In genomic region chr2:100620481-100620880, GRCh38 we compare ENCODE assay signal across 27 cellular contexts. TPM values are rescaled to one million over a fixed set of nuclear protein-coding genes. Genes with fewer than 3 reads are reported as not detected.
A peak's percentile ranks its signal among the peaks of the same experiment; 100 is the strongest.
DNase-seq lines count a peak whose midpoint lies in the region; ATAC-seq, FAIRE-seq and TF ChIP-seq lines count a peak whose summit lies in the region.
"Had no signal": no experiment of that assay in that cellular context is flagged by ENCODE, and none has a peak within 500 bp of the region (broad histone marks: within the 10 kb centered on the region; RNA-seq: fewer than 3 reads in every experiment).

No MANE protein-coding gene starts in this region.

- DNase-seq in activated CD8-positive, alpha-beta memory T cell treated with anti-CD3 and anti-CD28 coated beads for 24 hours = peak; percentile 24
- no peak for DNase-seq in activated CD8-positive, alpha-beta memory T cell treated with anti-CD3 and anti-CD28 coated beads, Interleukin-2, amount 10 ng/mL, durations not matched to agents 7 days and 5 days
- peak; percentile 81 for DNase-seq in esophagus muscularis mucosa (ENCODE audit: extremely low spot score)
- DNase-seq in spleen = peak; percentile 25
- no peak for DNase-seq in activated effector memory CD4-positive, alpha-beta T cell treated with anti-CD3 and anti-CD28 coated beads, Interleukin-2, amount 50 U/mL, for 16 hours
- DNase-seq in H54 (ENCODE audit: insufficient read length, low spot score) = no peak
- DNase-seq: 8988T; ACHN; AML-193; BE2C; CD4-positive, alpha-beta T cell; CD8-positive, alpha-beta memory T cell; DMS 273 treated with DMSO at 0.1 percent for 48 hours; DMS79; EL; GDM1; H7; HCEC 1CT had no signal

- ATAC-seq in activated CD8-positive, alpha-beta memory T cell treated with anti-CD3 and anti-CD28 coated beads, Interleukin-2, amount 10 ng/mL, durations not matched to agents 7 days and 5 days = no peak
- peak; percentile 26 for ATAC-seq in activated T-helper 17 cell treated with anti-CD3 and anti-CD28 coated beads, Interleukin-2, amount 50 U/mL, for 72 hours (replicated peaks)
- ATAC-seq in GM21786 (IDR thresholded peaks at IDR 0.05; ENCODE audit: unreplicated experiment) = no peak
- ATAC-seq: A549, GM12878, GM23338 had no signal

- CTCF ChIA-PET in activated CD8-positive, alpha-beta memory T cell treated with anti-CD3 and anti-CD28 coated beads, Interleukin-2, amount 10 ng/mL, durations not matched to agents 7 days and 5 days (lab: Charles Lee) = interaction anchor here (1.2 to 1.5 kb wide), 2 partner anchors 10 to 13 kb away, joined by 3 read pairs; no protein-coding TSS in a partner anchor

- H3K4me1 Mint-ChIP-seq in activated CD8-positive, alpha-beta memory T cell treated with anti-CD3 and anti-CD28 coated beads, Interleukin-2, amount 10 ng/mL, durations not matched to agents 7 days and 5 days = no peaks in the 10 kb centered on the region
- H3K4me1 Mint-ChIP-seq in activated T-helper 17 cell treated with anti-CD3 and anti-CD28 coated beads, Interleukin-2, amount 50 U/mL, for 72 hours = peaks cover 5% of the 10 kb centered on the region
- H3K4me1 Mint-ChIP-seq: CD14-positive monocyte; CD8-positive, alpha-beta memory T cell; GM23338 had no signal

- H3K4me1 ChIP-seq in esophagus muscularis mucosa = no peaks in the 10 kb centered on the region
- H3K4me1 ChIP-seq in spleen = no peaks in the 10 kb centered on the region
- H3K4me1 ChIP-seq: A549; BE2C; BLaER1 treated with 17β-estradiol and CSF1 and Interleukin-3, amounts not matched to agents 10 nM and 100 nM had no signal

- no peak for TF ChIP-seq POLR2A in esophagus muscularis mucosa (IDR thresholded peaks at IDR 0.05; ENCODE audit: low read depth)
- no peak for TF ChIP-seq POLR2A in spleen (IDR thresholded peaks at IDR 0.05)
- TF ChIP-seq POLR2A in H54 (IDR thresholded peaks at IDR 0.05; ENCODE audit: low read depth, low read length) = no peak

- 87% methylated on average over 3 of the region's 3 CpGs for WGBS in esophagus muscularis mucosa
- 78 to 90% (median 82%) methylated on average over 3 of the region's 3 CpGs for WGBS in spleen, 5 donors

- intact Hi-C loops in esophagus muscularis mucosa (cut with DNase I) = no loop called here
- intact Hi-C loops in spleen (cut with DNase I; ENCODE audit: low total_unique reads) = no loop called here

- peaks cover 7% of the 10 kb centered on the region for H3K27me3 Mint-ChIP-seq in activated CD8-positive, alpha-beta memory T cell treated with anti-CD3 and anti-CD28 coated beads, Interleukin-2, amount 10 ng/mL, durations not matched to agents 7 days and 5 days
- H3K27me3 Mint-ChIP-seq in activated T-helper 17 cell treated with anti-CD3 and anti-CD28 coated beads, Interleukin-2, amount 50 U/mL, for 72 hours = no peaks in the 10 kb centered on the region
- H3K27me3 Mint-ChIP-seq: CD4-positive, alpha-beta T cell had no signal

- H3K9me3 ChIP-seq in esophagus muscularis mucosa (peaks cover 0 to 4% (median 0%) of the 10 kb centered on the region in 4 donors), spleen (peaks cover 0 to 16% (median 2%) of the 10 kb centered on the region in 8 donors)
- H3K9me3 ChIP-seq: BE2C had no signal

- H3K36me3 ChIP-seq in esophagus muscularis mucosa = no peaks in the 10 kb centered on the region
- H3K36me3 ChIP-seq in spleen = no peaks in the 10 kb centered on the region
- H3K36me3 ChIP-seq: BE2C; BLaER1 treated with 17β-estradiol and CSF1 and Interleukin-3, amounts not matched to agents 10 nM and 100 nM had no signal

- H3K4me3 ChIP-seq in esophagus muscularis mucosa (no peak overlapping the region), spleen (no peak overlapping the region)
- H3K4me3 ChIP-seq: A549; BLaER1 treated with 17β-estradiol and CSF1 and Interleukin-3, amounts not matched to agents 10 nM and 100 nM; GM12878; GM23338 had no signal

- no peak overlapping the region for H3K27ac Mint-ChIP-seq in activated CD8-positive, alpha-beta memory T cell treated with anti-CD3 and anti-CD28 coated beads, Interleukin-2, amount 10 ng/mL, durations not matched to agents 7 days and 5 days
- H3K27ac Mint-ChIP-seq in activated T-helper 17 cell treated with anti-CD3 and anti-CD28 coated beads, Interleukin-2, amount 50 U/mL, for 72 hours = no peak overlapping the region
- H3K27ac Mint-ChIP-seq: CD4-positive, alpha-beta T cell; GM23338 had no signal

- FAIRE-seq in H54 (lab: Jason Lieb, UNC) = no peak
- FAIRE-seq: A549, D721Med, GM12878, GM19239 had no signal

- no peak overlapping the region for H3K4me3 Mint-ChIP-seq in activated CD8-positive, alpha-beta memory T cell treated with anti-CD3 and anti-CD28 coated beads, Interleukin-2, amount 10 ng/mL, durations not matched to agents 7 days and 5 days
- H3K4me3 Mint-ChIP-seq in activated T-helper 17 cell treated with anti-CD3 and anti-CD28 coated beads, Interleukin-2, amount 50 U/mL, for 72 hours = no peak overlapping the region
- H3K4me3 Mint-ChIP-seq: CD14-positive monocyte; CD4-positive, alpha-beta T cell; CD8-positive, alpha-beta memory T cell; GM23338 had no signal

- no peak for TF ChIP-seq CTCF in esophagus muscularis mucosa (IDR thresholded peaks at IDR 0.05)
- no peak for TF ChIP-seq CTCF in spleen (IDR thresholded peaks at IDR 0.05 in 8 of 11, conservative IDR thresholded peaks at IDR 0.05 in 3 of 11)

- no peak for TF ChIP-seq EP300 in esophagus muscularis mucosa (IDR thresholded peaks at IDR 0.05)

- no peaks in the 10 kb centered on the region for H3K36me3 Mint-ChIP-seq in activated CD8-positive, alpha-beta memory T cell treated with anti-CD3 and anti-CD28 coated beads, Interleukin-2, amount 10 ng/mL, durations not matched to agents 7 days and 5 days
- H3K36me3 Mint-ChIP-seq in activated T-helper 17 cell treated with anti-CD3 and anti-CD28 coated beads, Interleukin-2, amount 50 U/mL, for 72 hours (ENCODE audit: low read depth) = no peaks in the 10 kb centered on the region
- H3K36me3 Mint-ChIP-seq: CD14-positive monocyte had no signal

- no peaks in the 10 kb centered on the region for H3K27me3 ChIP-seq in esophagus muscularis mucosa
- peaks cover 0 to 4% (median 0%) of the 10 kb centered on the region in 7 donors for H3K27me3 ChIP-seq in spleen (replicated peaks in 1 of 7)
- H3K27me3 ChIP-seq: BE2C; BLaER1 treated with 17β-estradiol and CSF1 and Interleukin-3, amounts not matched to agents 10 nM and 100 nM had no signal

- H3K9me3 Mint-ChIP-seq in activated CD8-positive, alpha-beta memory T cell treated with anti-CD3 and anti-CD28 coated beads, Interleukin-2, amount 10 ng/mL, durations not matched to agents 7 days and 5 days (ENCODE audit: low read depth) = no peaks in the 10 kb centered on the region
- H3K9me3 Mint-ChIP-seq in activated T-helper 17 cell treated with anti-CD3 and anti-CD28 coated beads, Interleukin-2, amount 50 U/mL, for 72 hours = no peaks in the 10 kb centered on the region
- H3K9me3 Mint-ChIP-seq: CD4-positive, alpha-beta T cell had no signal

- H3K27ac ChIP-seq in esophagus muscularis mucosa (replicated peaks in 1 of 4) (no peak overlapping the region), spleen (no peak overlapping the region)
- H3K27ac ChIP-seq: A549; BLaER1 treated with 17β-estradiol and CSF1 and Interleukin-3, amounts not matched to agents 10 nM and 100 nM had no signal

RNA-seq across cellular contexts. Expression of gene PDCL3, which starts 57.7 kb away (rescaled TPM):
- total RNA-seq in activated CD8-positive, alpha-beta memory T cell treated with anti-CD3 and anti-CD28 coated beads, Interleukin-2, amount 10 ng/mL, durations not matched to agents 7 days and 5 days = 10 to 100 TPM; 25.1 to 36.7 TPM
- 10 to 100 TPM; 26.1 to 55.9 TPM for total RNA-seq in activated T-helper 17 cell treated with anti-CD3 and anti-CD28 coated beads, Interleukin-2, amount 50 U/mL, for 72 hours
- 10 to 100 TPM; 46.3 to 82.6 (median 61.3) TPM for total RNA-seq in esophagus muscularis mucosa
- 10 to 100 TPM in 6 of 7 donors, 1 to 10 TPM in 1; 9.4 to 17.1 (median 12.5) TPM for total RNA-seq in spleen
- polyA plus RNA-seq in spleen = 10 to 100 TPM; 19.3 to 25.1 (median 22.7) TPM

Comparison
In these comparisons a context has a peak if more than half of its experiments do, and no peak if none do; other contexts are left out.
1. DNase-seq: peak in activated CD8-positive, alpha-beta memory T cell treated with anti-CD3 and anti-CD28 coated beads for 24 hours (single experiment), esophagus muscularis mucosa (single experiment) and spleen (single experiment); none in activated CD8-positive, alpha-beta memory T cell treated with anti-CD3 and anti-CD28 coated beads, Interleukin-2, amount 10 ng/mL, durations not matched to agents 7 days and 5 days (single experiment), activated effector memory CD4-positive, alpha-beta T cell treated with anti-CD3 and anti-CD28 coated beads, Interleukin-2, amount 50 U/mL, for 16 hours (single experiment) and H54 (single experiment).